Comparison of ENCODE assay signal across 19 cellular contexts in the genomic region with DNA sequence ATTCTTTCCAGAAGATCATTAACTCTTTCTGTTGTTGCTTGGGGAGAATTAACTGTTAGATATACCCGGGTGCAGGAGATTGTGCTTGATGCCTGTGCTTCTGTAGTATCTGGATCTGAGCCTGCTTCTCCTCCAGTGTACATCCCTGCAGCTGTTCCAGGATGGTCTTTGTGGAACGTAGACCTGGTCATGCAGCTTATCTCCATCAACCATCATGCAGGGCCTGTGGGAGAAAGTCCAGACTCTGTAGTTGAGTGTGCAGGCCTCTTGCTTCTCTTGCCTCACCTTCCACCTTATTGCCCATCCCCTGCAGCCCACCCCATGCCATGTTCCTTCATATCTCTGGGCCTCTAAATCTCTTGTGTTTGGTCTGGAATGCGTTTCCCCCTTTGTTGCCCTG.
DNase-seq lines count a peak whose midpoint lies in the region; ATAC-seq and FAIRE-seq lines count a peak whose summit lies in the region.
"Had no signal": no experiment of that assay in that cellular context is flagged by ENCODE, and none has a peak within 500 bp of the region (broad histone marks: within the 10 kb centered on the region; RNA-seq: fewer than 3 reads in every experiment).

No MANE protein-coding gene starts in this region.

- no peak overlapping the region for H3K4me3 Mint-ChIP-seq in memory B cell
- H3K4me3 Mint-ChIP-seq: B cell; CD4-positive, alpha-beta memory T cell had no signal

- H3K27me3 ChIP-seq in BLaER1 treated with 17β-estradiol and CSF1 and Interleukin-3, amounts not matched to agents 10 nM and 100 nM: no peaks in the 10 kb centered on the region
- H3K27me3 ChIP-seq in SJCRH30 (no peaks in the 10 kb centered on the region), small intestine (ENCODE audit: control insufficient read depth in 2 of 2, insufficient read depth in 2 of 2, low read length in 2 of 2) (no peaks in the 10 kb centered on the region)

- peak overlapping the region in 7 of 11 experiments; percentile 6 to 55 (median 46); a peak in 7 of 22 replicates for H3K4me2 ChIP-seq in BLaER1 treated with 17β-estradiol and CSF1 and Interleukin-3, amounts not matched to agents 10 nM and 100 nM

- H3K27me3 Mint-ChIP-seq in memory B cell: no peaks in the 10 kb centered on the region
- H3K27me3 Mint-ChIP-seq: B cell; CD4-positive, alpha-beta memory T cell had no signal

- FAIRE-seq in small intestine (lab: Jason Lieb, UNC): no peak
- FAIRE-seq: GM12891, GM18507, H54 had no signal

- H3K27ac Mint-ChIP-seq in memory B cell: peak overlapping the region; percentile 24
- H3K27ac Mint-ChIP-seq: B cell; CD4-positive, alpha-beta memory T cell had no signal

- peaks cover 24% of the 10 kb centered on the region for H3K36me3 Mint-ChIP-seq in memory B cell

- H3K4me1 ChIP-seq in BLaER1 treated with 17β-estradiol and CSF1 and Interleukin-3, amounts not matched to agents 10 nM and 100 nM: peaks cover 5 to 32% (median 18%) of the 10 kb centered on the region in 10 experiments
- H3K4me1 ChIP-seq in SJCRH30 (no peaks in the 10 kb centered on the region), small intestine (ENCODE audit: control insufficient read depth in 2 of 2, insufficient read depth in 1 of 2, low read depth in 1 of 2, low read length in 1 of 2) (no peaks in the 10 kb centered on the region)

- ATAC-seq in memory B cell (ENCODE audit: low read depth): no peak
- ATAC-seq in GM18517 (IDR thresholded peaks at IDR 0.05; ENCODE audit: unreplicated experiment): no peak

- H3K4me1 Mint-ChIP-seq in memory B cell: peaks cover 24% of the 10 kb centered on the region

- WGBS in small intestine, 3 donors: 92 to 96% (median 92%) methylated on average over 3 of the region's 3 CpGs

- H3K9me3 Mint-ChIP-seq in memory B cell: no peaks in the 10 kb centered on the region
- H3K9me3 Mint-ChIP-seq: CD4-positive, alpha-beta memory T cell had no signal

- H3K27ac ChIP-seq in BLaER1 treated with 17β-estradiol and CSF1 and Interleukin-3, amounts not matched to agents 10 nM and 100 nM: peak overlapping the region in 1 of 11 experiments; percentile 43; a peak in 1 of 22 replicates
- H3K27ac ChIP-seq in SJCRH30 (no peak overlapping the region), small intestine (ENCODE audit: low read depth in 1 of 2, low read length in 1 of 2) (no peak overlapping the region)

- peaks cover 0 to 47% (median 10%) of the 10 kb centered on the region in 11 experiments; a peak in 10 of 22 replicates for H4K20me1 ChIP-seq in BLaER1 treated with 17β-estradiol and CSF1 and Interleukin-3, amounts not matched to agents 10 nM and 100 nM

- H3K4me3 ChIP-seq in BLaER1 treated with 17β-estradiol and CSF1 and Interleukin-3, amounts not matched to agents 10 nM and 100 nM: no peak overlapping the region
- H3K4me3 ChIP-seq in SJCRH30 (no peak overlapping the region), small intestine (ENCODE audit: low read depth in 1 of 2, low read length in 2 of 2) (no peak overlapping the region)

- H3K36me3 ChIP-seq in BLaER1 treated with 17β-estradiol and CSF1 and Interleukin-3, amounts not matched to agents 10 nM and 100 nM: peaks cover 24 to 78% (median 34%) of the 10 kb centered on the region in 11 experiments
- H3K36me3 ChIP-seq in SJCRH30 (0 out of 2 replicates have a peak, but pooled peaks cover 2% of the 10 kb centered on the region), small intestine (ENCODE audit: control insufficient read depth in 2 of 2, insufficient read depth in 2 of 2, low read length in 2 of 2) (no peaks in the 10 kb centered on the region)

- H3K9me3 ChIP-seq in BLaER1 treated with 17β-estradiol and CSF1 and Interleukin-3, amounts not matched to agents 10 nM and 100 nM (replicated peaks in 1 of 11): no peaks in the 10 kb centered on the region
- H3K9me3 ChIP-seq in SJCRH30 (replicated peaks) (no peaks in the 10 kb centered on the region), small intestine (ENCODE audit: control insufficient read depth, low read depth) (no peaks in the 10 kb centered on the region)

- no peak overlapping the region for H3K9ac ChIP-seq in BLaER1 treated with 17β-estradiol and CSF1 and Interleukin-3, amounts not matched to agents 10 nM and 100 nM

- DNase-seq in SJCRH30 (peak; percentile 17 to 42), memory B cell (ENCODE audit: low spot score in 2 of 2) (no peak), small intestine (no peak), NOMO-1 treated with DMSO at 0.1 percent for 48 hours (lab: John Stamatoyannopoulos, UW; ENCODE audit: unreplicated experiment) (no peak)
- DNase-seq: C1 segment of cervical spinal cord; Calu3; CD4-positive, alpha-beta memory T cell; COR-L47; DMS53; DMS79 treated with DMSO at 0.1 percent for 48 hours; GF-D8; GOT3; HCEC 1CT had no signal

Comparison
In these comparisons a context has a peak if more than half of its experiments do, and no peak if none do; other contexts are left out.
1. DNase-seq: peak in SJCRH30 (2 of 2); none in memory B cell (0 of 2), small intestine (single experiment) and NOMO-1 treated with DMSO at 0.1 percent for 48 hours (single experiment).